19 cellular contexts compared by ENCODE assay signal in the genomic region with DNA sequence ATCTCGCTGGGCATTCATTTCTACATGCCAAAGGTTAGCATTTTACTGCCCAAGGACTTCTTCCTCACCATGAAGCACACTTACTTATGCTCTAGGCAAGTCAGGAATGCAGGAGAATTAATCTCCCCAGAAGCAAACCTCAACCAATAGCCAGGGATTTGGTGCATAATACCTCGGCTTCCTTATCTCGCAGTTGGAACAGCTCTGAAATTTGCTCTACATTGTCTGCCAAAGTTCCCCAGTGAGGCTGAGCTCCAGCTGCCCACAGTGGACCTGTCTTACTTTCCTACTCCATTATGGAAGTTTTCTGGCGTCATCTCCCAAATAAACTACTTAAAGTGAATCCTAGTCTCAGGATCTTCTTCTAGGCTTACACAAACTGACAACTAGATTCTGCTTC. TPM values are rescaled to one million over a fixed set of nuclear protein-coding genes. Genes with fewer than 3 reads are reported as not detected.
DNase-seq lines count a peak whose midpoint lies in the region; ATAC-seq, FAIRE-seq and TF ChIP-seq lines count a peak whose summit lies in the region.
"Had no signal": no experiment of that assay in that cellular context is flagged by ENCODE, and none has a peak within 500 bp of the region (broad histone marks: within the 10 kb centered on the region; RNA-seq: fewer than 3 reads in every experiment).

No MANE protein-coding gene starts in this region.

- no peak overlapping the region for H3K27ac ChIP-seq in Panc1 (ENCODE audit: low read length)
- no peak overlapping the region for H3K27ac ChIP-seq in K562 (ENCODE audit: extremely low read depth, low read depth, low read length)
- H3K27ac ChIP-seq in testis = no peak overlapping the region
- no peak overlapping the region for H3K27ac ChIP-seq in spleen
- H3K27ac ChIP-seq: C4-2B had no signal

- no peak for TF ChIP-seq CTCF in Panc1 (IDR thresholded peaks at IDR 0.05)
- no peak for TF ChIP-seq CTCF in K562 (IDR thresholded peaks at IDR 0.05 in 2 of 3, conservative IDR thresholded peaks at IDR 0.05 in 1 of 3; ENCODE audit: insufficient read depth in 2 of 3, low read depth in 1 of 3, low read length in 3 of 3)
- no peak for TF ChIP-seq CTCF in testis (IDR thresholded peaks at IDR 0.05)
- no peak for TF ChIP-seq CTCF in spleen (IDR thresholded peaks at IDR 0.05 in 8 of 11, conservative IDR thresholded peaks at IDR 0.05 in 3 of 11)

- peak; percentile 75 for DNase-seq in NCI-H226
- DNase-seq in Panc1 (ENCODE audit: low read depth, low spot score) = no peak
- DNase-seq in K562 (ENCODE audit: extremely low read depth in 1 of 4, low spot score in 3 of 4) = no peak
- peak; percentile 22 for DNase-seq in iris pigment epithelial cell (ENCODE audit: low read depth)
- no peak for DNase-seq in testis
- no peak for DNase-seq in spleen
- DNase-seq: ACHN; AML-193; Caco-2; CD4-positive, alpha-beta T cell; GOT3; H9 had no signal

- intact Hi-C loops in Panc1 (cut with micrococcal nuclease; ENCODE audit: unreplicated experiment) (no loop called here), K562 (cut with micrococcal nuclease) (no loop called here), testis (cut with DNase I; ENCODE audit: low total_unique reads) (no loop called here), spleen (cut with DNase I; ENCODE audit: low total_unique reads) (no loop called here)

- TF ChIP-seq POLR2A in K562 (conservative IDR thresholded peaks at IDR 0.05) = no peak
- no peak for TF ChIP-seq POLR2A in testis (IDR thresholded peaks at IDR 0.05)
- no peak for TF ChIP-seq POLR2A in spleen (IDR thresholded peaks at IDR 0.05)

- TF ChIP-seq RAD21 in K562 (CRISPR knock-in tag; conservative IDR thresholded peaks at IDR 0.05 in 1 of 2, IDR thresholded peaks at IDR 0.05 in 1 of 2) = no peak

- H3K9ac ChIP-seq in K562 (ENCODE audit: insufficient read depth in 1 of 2, low read depth in 2 of 2, low read length in 2 of 2) = no peak overlapping the region

- H3K4me1 ChIP-seq in Panc1 (ENCODE audit: control insufficient read depth, insufficient read depth, low read length) (no peaks in the 10 kb centered on the region), K562 (replicated peaks in 1 of 2; ENCODE audit: control insufficient read depth in 2 of 2, insufficient read depth in 2 of 2, low read length in 2 of 2) (no peaks in the 10 kb centered on the region; a peak in 2 of 5 replicates), testis (no peaks in the 10 kb centered on the region), spleen (peaks cover 0 to 3% (median 0%) of the 10 kb centered on the region in 6 donors)
- H3K4me1 ChIP-seq: Caco-2 had no signal

- H3K9me1 ChIP-seq in K562 (ENCODE audit: control insufficient read depth, insufficient read depth, low read length) = no peaks in the 10 kb centered on the region

- WGBS in K562 (ENCODE audit: insufficient coverage, low coverage, missing lambda C conversion rate) = under 1% methylated on average over 4 of the region's 4 CpGs
- WGBS in testis, 2 donors = 31 to 42% methylated on average over 4 of the region's 4 CpGs
- 84 to 93% (median 89%) methylated on average over 4 of the region's 4 CpGs for WGBS in spleen, 5 donors

- H4K20me1 ChIP-seq in K562 (replicated peaks; ENCODE audit: control insufficient read depth, insufficient read depth, low read length) = no peaks in the 10 kb centered on the region

- BruUV-seq in Panc1 (replicated peaks; lab: Mats Ljungman, UMichigan) = no TSS peak
- BruUV-seq in K562 (replicated peaks; lab: Mats Ljungman, UMichigan) = no TSS peak

- H2AFZ ChIP-seq in K562 (ENCODE audit: low read depth, low read length) = no peak overlapping the region

- H3K79me2 ChIP-seq in K562 (ENCODE audit: control insufficient read depth, insufficient read depth, low read length) = no peaks in the 10 kb centered on the region

- no peaks in the 10 kb centered on the region for H3K9me3 ChIP-seq in Panc1 (ENCODE audit: control insufficient read depth, insufficient read depth, low read depth, low read length)
- no peaks in the 10 kb centered on the region for H3K9me3 ChIP-seq in K562 (replicated peaks; ENCODE audit: control insufficient read depth, insufficient read depth, low read depth, low read length)
- H3K9me3 ChIP-seq in testis = no peaks in the 10 kb centered on the region
- H3K9me3 ChIP-seq in spleen = no peaks in the 10 kb centered on the region
- H3K9me3 ChIP-seq: Caco-2 had no signal

- ATAC-seq in Panc1 (peak; percentile 34; the same call in 1 of the 2 replicates), K562 (no peak), GM18870 (IDR thresholded peaks at IDR 0.05; ENCODE audit: unreplicated experiment) (no peak)

- H3K36me3 ChIP-seq in Panc1 (ENCODE audit: control insufficient read depth, insufficient read depth, low read length) (no peaks in the 10 kb centered on the region), K562 (ENCODE audit: control insufficient read depth, insufficient read depth, low read length) (no peaks in the 10 kb centered on the region), testis (ENCODE audit: low read depth, missing control alignments) (no peaks in the 10 kb centered on the region), spleen (no peaks in the 10 kb centered on the region)

- POLR2A ChIA-PET in Panc1 (lab: Charles Lee) (no interaction called here), K562 (lab: Yijun Ruan, JAX) (no interaction called here)

- TF ChIP-seq EP300 in K562 (IDR thresholded peaks at IDR 0.05; ENCODE audit: low read length) = no peak

- H3K4me2 ChIP-seq in K562 (ENCODE audit: insufficient read depth, low read length) = no peak overlapping the region

- H3K4me3 ChIP-seq in Panc1 (ENCODE audit: low read depth in 2 of 2, low read length in 2 of 2) = no peak overlapping the region
- no peak overlapping the region for H3K4me3 ChIP-seq in K562
- H3K4me3 ChIP-seq in testis = no peak overlapping the region
- H3K4me3 ChIP-seq in spleen = no peak overlapping the region

- CTCF ChIA-PET in Panc1 (lab: Charles Lee) = no interaction called here
- CTCF ChIA-PET in K562 (lab: Yijun Ruan, JAX; ENCODE audit: low intra/inter-chr PET ratio) = no interaction called here

- FAIRE-seq in K562 (lab: Jason Lieb, UNC) = peak; percentile 29
- FAIRE-seq: A204.1, D721Med, G401.6, GM12891, GM18507 had no signal

- H3K27me3 ChIP-seq in Panc1 (ENCODE audit: control insufficient read depth, insufficient read depth, low read length) (peaks cover 3% of the 10 kb centered on the region; the same call in 1 of the 2 replicates), K562 (ENCODE audit: control insufficient read depth in 2 of 2, insufficient read depth in 2 of 2, low read length in 2 of 2) (peaks cover 23 to 36% of the 10 kb centered on the region in 2 experiments), testis (no peaks in the 10 kb centered on the region), spleen (replicated peaks in 1 of 7) (peaks cover 0 to 9% (median 0%) of the 10 kb centered on the region in 7 donors)

- in situ Hi-C loops in Panc1 (cut with HindIII; ENCODE audit: low pct_unique_long_range_greater_than_20kb, low sequenced_read_pairs) = no loop called here
- in situ Hi-C loops in K562 (cut with MboI) = no loop called here

TF ChIP-seq in K562, 482 proteins besides CTCF, POLR2A, EP300 and RAD21 (continues in another document):
- TF ChIP-seq, protein P1, sequence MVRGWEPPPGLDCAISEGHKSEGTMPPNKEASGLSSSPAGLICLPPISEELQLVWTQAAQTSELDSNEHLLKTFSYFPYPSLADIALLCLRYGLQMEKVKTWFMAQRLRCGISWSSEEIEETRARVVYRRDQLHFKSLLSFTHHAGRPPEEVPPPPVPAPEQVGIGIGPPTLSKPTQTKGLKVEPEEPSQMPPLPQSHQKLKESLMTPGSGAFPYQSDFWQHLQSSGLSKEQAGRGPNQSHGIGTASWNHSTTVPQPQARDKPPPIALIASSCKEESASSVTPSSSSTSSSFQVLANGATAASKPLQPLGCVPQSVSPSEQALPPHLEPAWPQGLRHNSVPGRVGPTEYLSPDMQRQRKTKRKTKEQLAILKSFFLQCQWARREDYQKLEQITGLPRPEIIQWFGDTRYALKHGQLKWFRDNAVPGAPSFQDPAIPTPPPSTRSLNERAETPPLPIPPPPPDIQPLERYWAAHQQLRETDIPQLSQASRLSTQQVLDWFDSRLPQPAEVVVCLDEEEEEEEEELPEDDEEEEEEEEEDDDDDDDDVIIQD (CRISPR knock-in tag; IDR thresholded peaks at IDR 0.05) = no peak
- TF ChIP-seq POLR2H (tag; IDR thresholded peaks at IDR 0.05; ENCODE audit: low read depth) (no peak), ZNF695 (CRISPR knock-in tag; IDR thresholded peaks at IDR 0.05) (no peak), HDAC2 (IDR thresholded peaks at IDR 0.05) (no peak)
- TF ChIP-seq, protein P2, sequence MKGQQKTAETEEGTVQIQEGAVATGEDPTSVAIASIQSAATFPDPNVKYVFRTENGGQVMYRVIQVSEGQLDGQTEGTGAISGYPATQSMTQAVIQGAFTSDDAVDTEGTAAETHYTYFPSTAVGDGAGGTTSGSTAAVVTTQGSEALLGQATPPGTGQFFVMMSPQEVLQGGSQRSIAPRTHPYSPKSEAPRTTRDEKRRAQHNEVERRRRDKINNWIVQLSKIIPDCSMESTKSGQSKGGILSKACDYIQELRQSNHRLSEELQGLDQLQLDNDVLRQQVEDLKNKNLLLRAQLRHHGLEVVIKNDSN (CRISPR knock-in tag; IDR thresholded peaks at IDR 0.05) = no peak

RNA-seq across cellular contexts. Expression of a gene that starts 57.6 kb away (rescaled TPM):
- total RNA-seq in Panc1 (2021; ENCODE audit: unreplicated experiment) = 0.51 TPM
- polyA plus RNA-seq in Panc1 (2012; ENCODE audit: insufficient read length) = 0.91 TPM
- 6.3 and 17.9 TPM in 2 replicates for total RNA-seq in K562 (2011; cell fraction: chromatin; rRNA removed; ENCODE audit: low replicate concordance)
- 12.8 and 15.3 TPM in 2 replicates for total RNA-seq in K562 (2011; cell fraction: nucleolus; rRNA removed)
- 9.6 and 9.9 TPM in 2 replicates for total RNA-seq in K562 (2011; cell fraction: nucleoplasm; rRNA removed)
- 6.0 and 6.5 TPM in 2 replicates for total RNA-seq in K562 (2014; rRNA removed)
- 1.2 and 1.3 TPM in 2 replicates for total RNA-seq in K562 (2014; rRNA removed; fragmentation: Illumina TruSeq; extraction: Trizol)
- 0.98 and 1.1 TPM in 2 replicates for total RNA-seq in K562 (2015; rRNA removed; fragmentation: Illumina TruSeq; extraction: Trizol)
- 5.1 and 7.1 TPM in 2 replicates for total RNA-seq in K562 (2021)
- 10.5 and 18.4 TPM in 2 replicates for polyA plus RNA-seq in K562 (2011; rRNA removed)
- 20.6 and 20.7 TPM in 2 replicates for polyA plus RNA-seq in K562 (2011; cell fraction: cytosol; rRNA removed)
- polyA plus RNA-seq in K562 (2011; cell fraction: nucleus; rRNA removed) = 80.5 and 82.8 TPM in 2 replicates
- polyA plus RNA-seq in K562 (2012) = 3.0 and 3.4 TPM in 2 replicates
- 4.2 and 5.0 TPM in 2 replicates for polyA plus RNA-seq in K562 (2014; fragmentation: Illumina TruSeq; extraction: Trizol)
- polyA plus RNA-seq in K562 (2014; fragmentation: Nextera tagmentation; extraction: Ambion mirVana) = under 1 TPM; 0.25 to 0.31 TPM
- 8.2 and 8.5 TPM in 2 replicates for polyA plus RNA-seq in K562 (2014; rRNA removed)
- polyA minus RNA-seq in K562 (2011; rRNA and poly(A)+ RNA removed) = 2.1 and 3.8 TPM in 2 replicates
- polyA minus RNA-seq in K562 (2011; cell fraction: cytosol; rRNA and poly(A)+ RNA removed) = 3.0 and 6.5 TPM in 2 replicates
- 7.4 and 9.1 TPM in 2 replicates for polyA minus RNA-seq in K562 (2011; cell fraction: nucleus; rRNA and poly(A)+ RNA removed)
- 10 to 100 TPM; 45.5 to 88.7 TPM for total RNA-seq in testis
- polyA plus RNA-seq in testis (ENCODE audit: insufficient read depth, low read depth, low replicate concordance) = 69.5 TPM
- 1 to 10 TPM in 5 of 7 donors, under 1 TPM in 2; 0.51 to 1.8 (median 1.3) TPM for total RNA-seq in spleen
- 1 to 10 TPM; 1.3 to 1.9 (median 1.5) TPM for polyA plus RNA-seq in spleen

Comparison
In these comparisons a context has a peak if more than half of its experiments do, and no peak if none do; other contexts are left out.
1. DNase-seq: peak in NCI-H226 (single experiment) and iris pigment epithelial cell (single experiment); none in Panc1 (single experiment), K562 (0 of 4), testis (single experiment) and spleen (single experiment).